ENCODE assay signal across 22 cellular contexts in genomic region chr1:15623435-15623834, GRCh38. TPM values are rescaled to one million over a fixed set of nuclear protein-coding genes. Genes with fewer than 3 reads are reported as not detected.
DNase-seq lines count a peak whose midpoint lies in the region; ATAC-seq, FAIRE-seq and TF ChIP-seq lines count a peak whose summit lies in the region.
"Had no signal": no experiment of that assay in that cellular context is flagged by ENCODE, and none has a peak within 500 bp of the region (broad histone marks: within the 10 kb centered on the region; RNA-seq: fewer than 3 reads in every experiment).

No MANE protein-coding gene starts in this region.

- ATAC-seq in HepG2 (no peak), right lobe of liver (no peak), gastrocnemius medialis (no peak)
- ATAC-seq: HCT116 had no signal

- CTCF ChIA-PET in HepG2 (lab: Yijun Ruan, JAX; ENCODE audit: low intra/inter-chr PET ratio, low total read pairs) = no interaction called here

- peaks cover 29% of the 10 kb centered on the region for H3K36me3 Mint-ChIP-seq in dendritic cell treated with granulocyte-macrophage colony-stimulating factor and Interleukin-4, amounts not matched to agents 40 ng/mL and 50 ng/mL, for 4 days (ENCODE audit: low read depth)
- H3K36me3 Mint-ChIP-seq in CD14-positive monocyte = peaks cover 20 to 27% of the 10 kb centered on the region in 2 donors

- no TSS peak for BruUV-seq in HepG2 (replicated peaks; lab: Mats Ljungman, UMichigan)

- POLR2A ChIA-PET in HepG2 (lab: Yijun Ruan, JAX) = interaction anchor here (1.1 kb wide), 1 partner anchor 10 kb away, joined by 3 read pairs; no protein-coding TSS in a partner anchor

- H3K9me3 ChIP-seq in HepG2 (ENCODE audit: low read length) = no peaks in the 10 kb centered on the region
- no peaks in the 10 kb centered on the region for H3K9me3 ChIP-seq in right lobe of liver
- H3K9me3 ChIP-seq in gastrocnemius medialis = no peaks in the 10 kb centered on the region
- H3K9me3 ChIP-seq: BLaER1 treated with 17β-estradiol and CSF1 and Interleukin-3, amounts not matched to agents 10 nM and 100 nM had no signal

- H3K4me3 ChIP-seq in HepG2 (replicated peaks in 1 of 3; ENCODE audit: insufficient read depth in 1 of 3, low read depth in 2 of 3, low read length in 3 of 3) (no peak overlapping the region), right lobe of liver (no peak overlapping the region), gastrocnemius medialis (no peak overlapping the region)
- H3K4me3 ChIP-seq: BLaER1 treated with 17β-estradiol and CSF1 and Interleukin-3, amounts not matched to agents 10 nM and 100 nM; GM23248 had no signal

- H3K4me2 ChIP-seq in HepG2 (ENCODE audit: low read depth, low read length) = no peak overlapping the region

- no peaks in the 10 kb centered on the region for H3K27me3 Mint-ChIP-seq in dendritic cell treated with granulocyte-macrophage colony-stimulating factor and Interleukin-4, amounts not matched to agents 40 ng/mL and 50 ng/mL, for 4 days
- H3K27me3 Mint-ChIP-seq in CD14-positive monocyte (ENCODE audit: low read depth in 3 of 3) = peaks cover 0 to 2% (median 0%) of the 10 kb centered on the region in 3 donors
- H3K27me3 Mint-ChIP-seq: B cell; CD4-positive, alpha-beta memory T cell had no signal

- in situ Hi-C loops in HepG2 (cut with HindIII; ENCODE audit: extremely low pct_ligation_motif_present, low pct_unique_long_range_greater_than_20kb) = no loop called here
- in situ Hi-C loops in gastrocnemius medialis (cut with MboI; ENCODE audit: low sequenced_read_pairs in 4 of 4) = no loop called here

- peak overlapping the region; percentile 5 for H3K27ac Mint-ChIP-seq in dendritic cell treated with granulocyte-macrophage colony-stimulating factor and Interleukin-4, amounts not matched to agents 40 ng/mL and 50 ng/mL, for 4 days
- peak overlapping the region in 1 of 7 donors; percentile 39 for H3K27ac Mint-ChIP-seq in CD14-positive monocyte
- H3K27ac Mint-ChIP-seq: H9, HFFc6 had no signal

- WGBS in HepG2 (ENCODE audit: low lambda C conversion rate) = 86% methylated on average over 6 of the region's 6 CpGs
- WGBS in right lobe of liver (ENCODE audit: insufficient coverage, low coverage, low lambda C conversion rate, missing lambda C conversion rate) = 63% methylated on average over 5 of the region's 6 CpGs

- H4K20me1 ChIP-seq in HepG2 (ENCODE audit: insufficient read depth, low read length) = peaks cover 86% of the 10 kb centered on the region

- no peaks in the 10 kb centered on the region for H3K9me3 Mint-ChIP-seq in dendritic cell treated with granulocyte-macrophage colony-stimulating factor and Interleukin-4, amounts not matched to agents 40 ng/mL and 50 ng/mL, for 4 days
- H3K9me3 Mint-ChIP-seq in CD14-positive monocyte = no peaks in the 10 kb centered on the region
- H3K9me3 Mint-ChIP-seq: CD4-positive, alpha-beta memory T cell; H9; HFFc6 had no signal

- H3K4me1 Mint-ChIP-seq in dendritic cell treated with granulocyte-macrophage colony-stimulating factor and Interleukin-4, amounts not matched to agents 40 ng/mL and 50 ng/mL, for 4 days (ENCODE audit: low read depth) = peaks cover 76% of the 10 kb centered on the region
- H3K4me1 Mint-ChIP-seq in CD14-positive monocyte = peaks cover 41% of the 10 kb centered on the region

- no peak for DNase-seq in HepG2 (ENCODE audit: low spot score)
- DNase-seq in right lobe of liver = no peak
- no peak for DNase-seq in gastrocnemius medialis
- DNase-seq in Kasumi-1 (lab: John Stamatoyannopoulos, UW) = no peak
- no peak for DNase-seq in medulla oblongata (ENCODE audit: extremely low spot score)
- no peak for DNase-seq in CD14-positive monocyte (ENCODE audit: low spot score)
- DNase-seq: CD4-positive, alpha-beta memory T cell; COR-L47; DMS153; DND-41; GM23248; H9; HFFc6 had no signal

- H3K9ac ChIP-seq in HepG2 (ENCODE audit: insufficient read depth, low read depth, low read length) = no peak overlapping the region
- H3K9ac ChIP-seq: BLaER1 treated with 17β-estradiol and CSF1 and Interleukin-3, amounts not matched to agents 10 nM and 100 nM; GM23248 had no signal

- peaks cover 93% of the 10 kb centered on the region for H3K79me2 ChIP-seq in HepG2 (ENCODE audit: insufficient read depth, low read length)

- intact Hi-C loops in HepG2 (cut with micrococcal nuclease; ENCODE audit: unreplicated experiment) = loop anchor here (10.0 kb wide), 1 partner anchor 61 kb away; the partner anchor contains the start of gene PLEKHM2
- intact Hi-C loops in right lobe of liver (cut with DNase I) = no loop called here
- intact Hi-C loops in dendritic cell treated with granulocyte-macrophage colony-stimulating factor and Interleukin-4, amounts not matched to agents 40 ng/mL and 50 ng/mL, for 4 days (cut with micrococcal nuclease) = no loop called here
- intact Hi-C loops in gastrocnemius medialis (cut with DNase I; ENCODE audit: low total_unique reads) = loop anchor here (10.0 kb wide), 1 partner anchor 211 kb away; no protein-coding TSS in a partner anchor
- intact Hi-C loops in CD14-positive monocyte (cut with micrococcal nuclease) = no loop called here

- TF ChIP-seq RAD21 in HepG2 (CRISPR knock-in tag; IDR thresholded peaks at IDR 0.05) = no peak

- FAIRE-seq in HepG2 (lab: Jason Lieb, UNC) = no peak
- FAIRE-seq: A204.1, G401.6, GM12892 had no signal

- H3K27me3 ChIP-seq in HepG2 (ENCODE audit: control insufficient read depth in 1 of 2, insufficient read depth in 2 of 2, low read length in 2 of 2) (no peaks in the 10 kb centered on the region), right lobe of liver (no peaks in the 10 kb centered on the region), gastrocnemius medialis (no peaks in the 10 kb centered on the region)
- H3K27me3 ChIP-seq: BLaER1 treated with 17β-estradiol and CSF1 and Interleukin-3, amounts not matched to agents 10 nM and 100 nM had no signal

- H2AFZ ChIP-seq in HepG2 (ENCODE audit: low read length) = no peak overlapping the region
- H2AFZ ChIP-seq: GM23248 had no signal

- TF ChIP-seq POLR2A in HepG2 (IDR thresholded peaks at IDR 0.05; ENCODE audit: insufficient read depth in 1 of 2, low read depth in 2 of 2, low read length in 2 of 2) (no peak), right lobe of liver (IDR thresholded peaks at IDR 0.05) (no peak), gastrocnemius medialis (IDR thresholded peaks at IDR 0.05) (no peak)

- H3K27ac ChIP-seq in HepG2 (ENCODE audit: extremely low read length, insufficient read depth, low read length) (no peak overlapping the region), right lobe of liver (no peak overlapping the region), gastrocnemius medialis (peak overlapping the region; percentile 93 to 98 (median 95))
- H3K27ac ChIP-seq: 22Rv1; BLaER1 treated with 17β-estradiol and CSF1 and Interleukin-3, amounts not matched to agents 10 nM and 100 nM; GM23248 had no signal

- no peak for TF ChIP-seq EP300 in HepG2 (IDR thresholded peaks at IDR 0.05; ENCODE audit: low read depth in 2 of 2, low read length in 2 of 2)
- no peak for TF ChIP-seq EP300 in HepG2 (CRISPR knock-in tag; IDR thresholded peaks at IDR 0.05; ENCODE audit: borderline replicate concordance)

- TF ChIP-seq CTCF in HepG2 (CRISPR knock-in tag; IDR thresholded peaks at IDR 0.05) (no peak), right lobe of liver (IDR thresholded peaks at IDR 0.05) (no peak), gastrocnemius medialis (IDR thresholded peaks at IDR 0.05 in 4 of 5, conservative IDR thresholded peaks at IDR 0.05 in 1 of 5) (no peak), CD14-positive monocyte (IDR thresholded peaks at IDR 0.05) (no peak)

- H3K4me1 ChIP-seq in HepG2 (ENCODE audit: insufficient read depth, low read length) = peaks cover 81% of the 10 kb centered on the region
- peaks cover 0 to 69% (median 27%) of the 10 kb centered on the region in 4 donors for H3K4me1 ChIP-seq in right lobe of liver
- H3K4me1 ChIP-seq in gastrocnemius medialis = peaks cover 91% of the 10 kb centered on the region in 2 donors

- H3K36me3 ChIP-seq in HepG2 (replicated peaks in 1 of 2; ENCODE audit: control insufficient read depth in 1 of 2, insufficient read depth in 2 of 2, low read length in 2 of 2) (peaks cover 11 to 37% of the 10 kb centered on the region in 2 experiments), right lobe of liver (peaks cover 0 to 20% (median 7%) of the 10 kb centered on the region in 4 donors), gastrocnemius medialis (no peaks in the 10 kb centered on the region)

- H3K4me3 Mint-ChIP-seq in dendritic cell treated with granulocyte-macrophage colony-stimulating factor and Interleukin-4, amounts not matched to agents 40 ng/mL and 50 ng/mL, for 4 days = no peak overlapping the region
- H3K4me3 Mint-ChIP-seq in CD14-positive monocyte = no peak overlapping the region
- H3K4me3 Mint-ChIP-seq: B cell, H9, HFFc6 had no signal

RNA-seq across cellular contexts. Expression of gene DDI2, which starts 6.2 kb away (rescaled TPM):
- total RNA-seq in HepG2 (2016; rRNA removed; fragmentation: Illumina TruSeq; extraction: Trizol) = 25.7 and 34.0 TPM in 2 replicates
- 5.9 and 7.5 TPM in 2 replicates for total RNA-seq in HepG2 (2016; cell fraction: cytosol; rRNA removed; fragmentation: Illumina TruSeq; extraction: Trizol; ENCODE audit: low read depth)
- 26.2 and 32.2 TPM in 2 replicates for total RNA-seq in HepG2 (2016; cell fraction: insoluble cytoplasmic fraction; rRNA removed; fragmentation: Illumina TruSeq; extraction: Trizol)
- total RNA-seq in HepG2 (2016; cell fraction: membrane; rRNA removed; fragmentation: Illumina TruSeq; extraction: Trizol) = 11.2 and 13.9 TPM in 2 replicates
- total RNA-seq in HepG2 (2016; cell fraction: nucleus; rRNA removed; fragmentation: Illumina TruSeq; extraction: Trizol) = 41.5 and 50.4 TPM in 2 replicates
- 8.5 and 10.1 TPM in 2 replicates for polyA plus RNA-seq in HepG2 (2011; rRNA removed)
- 5.5 and 7.7 TPM in 2 replicates for polyA plus RNA-seq in HepG2 (2011; cell fraction: cytosol; rRNA removed)
- polyA plus RNA-seq in HepG2 (2011; cell fraction: nucleus; rRNA removed) = 19.8 and 23.2 TPM in 2 replicates
- polyA plus RNA-seq in HepG2 (2012) = 19.5 and 23.0 TPM in 2 replicates
- 1.1 and 1.3 TPM in 2 replicates for polyA plus RNA-seq in HepG2 (2016; cell fraction: cytosol; fragmentation: Illumina TruSeq; extraction: Trizol; ENCODE audit: low read depth)
- polyA plus RNA-seq in HepG2 (2016; cell fraction: insoluble cytoplasmic fraction; fragmentation: Illumina TruSeq; extraction: Trizol; ENCODE audit: low read depth) = 22.9 and 23.8 TPM in 2 replicates
- polyA plus RNA-seq in HepG2 (2016; cell fraction: membrane; fragmentation: Illumina TruSeq; extraction: Trizol; ENCODE audit: low read depth) = 2.7 and 3.3 TPM in 2 replicates
- polyA plus RNA-seq in HepG2 (2016; cell fraction: nucleus; fragmentation: Illumina TruSeq; extraction: Trizol; ENCODE audit: insufficient read depth, low read depth) = 23.7 and 25.3 TPM in 2 replicates
- polyA minus RNA-seq in HepG2 (2011; rRNA and poly(A)+ RNA removed; ENCODE audit: low replicate concordance) = 38.4 and 51.6 TPM in 2 replicates
- polyA minus RNA-seq in HepG2 (2011; cell fraction: cytosol; rRNA and poly(A)+ RNA removed) = 15.5 and 15.8 TPM in 2 replicates
- 118 and 145 TPM in 2 replicates for polyA minus RNA-seq in HepG2 (2011; cell fraction: nucleus; rRNA and poly(A)+ RNA removed)
- total RNA-seq in right lobe of liver = 10 to 100 TPM; 24.9 to 70.0 (median 42.9) TPM
- total RNA-seq in gastrocnemius medialis = 10 to 100 TPM; 19.0 to 86.7 (median 34.2) TPM
- 1 to 10 TPM; 2.5 to 3.2 TPM for polyA plus RNA-seq in CD14-positive monocyte

RNA-seq across cellular contexts. Expression of gene AGMAT, which starts 38.6 kb away (rescaled TPM):
- 174 and 216 TPM in 2 replicates for total RNA-seq in HepG2 (2016; rRNA removed; fragmentation: Illumina TruSeq; extraction: Trizol)
- total RNA-seq in HepG2 (2016; cell fraction: cytosol; rRNA removed; fragmentation: Illumina TruSeq; extraction: Trizol; ENCODE audit: low read depth) = 22.0 and 25.2 TPM in 2 replicates
- total RNA-seq in HepG2 (2016; cell fraction: insoluble cytoplasmic fraction; rRNA removed; fragmentation: Illumina TruSeq; extraction: Trizol) = 174 and 209 TPM in 2 replicates
- total RNA-seq in HepG2 (2016; cell fraction: membrane; rRNA removed; fragmentation: Illumina TruSeq; extraction: Trizol) = 86.5 and 94.9 TPM in 2 replicates
- 61.7 and 71.0 TPM in 2 replicates for total RNA-seq in HepG2 (2016; cell fraction: nucleus; rRNA removed; fragmentation: Illumina TruSeq; extraction: Trizol)
- polyA plus RNA-seq in HepG2 (2011; rRNA removed) = 52.6 and 59.1 TPM in 2 replicates
- 56.4 and 64.1 TPM in 2 replicates for polyA plus RNA-seq in HepG2 (2011; cell fraction: cytosol; rRNA removed)
- polyA plus RNA-seq in HepG2 (2011; cell fraction: nucleus; rRNA removed) = 19.8 and 21.4 TPM in 2 replicates
- polyA plus RNA-seq in HepG2 (2012) = 42.6 and 66.8 TPM in 2 replicates
- polyA plus RNA-seq in HepG2 (2016; cell fraction: cytosol; fragmentation: Illumina TruSeq; extraction: Trizol; ENCODE audit: low read depth) = 17.9 and 21.4 TPM in 2 replicates
- polyA plus RNA-seq in HepG2 (2016; cell fraction: insoluble cytoplasmic fraction; fragmentation: Illumina TruSeq; extraction: Trizol; ENCODE audit: low read depth) = 174 and 175 TPM in 2 replicates
- 49.4 and 51.3 TPM in 2 replicates for polyA plus RNA-seq in HepG2 (2016; cell fraction: membrane; fragmentation: Illumina TruSeq; extraction: Trizol; ENCODE audit: low read depth)
- polyA plus RNA-seq in HepG2 (2016; cell fraction: nucleus; fragmentation: Illumina TruSeq; extraction: Trizol; ENCODE audit: insufficient read depth, low read depth) = 65.8 and 75.1 TPM in 2 replicates
- 29.8 and 85.0 TPM in 2 replicates for polyA minus RNA-seq in HepG2 (2011; rRNA and poly(A)+ RNA removed; ENCODE audit: low replicate concordance)
- polyA minus RNA-seq in HepG2 (2011; cell fraction: cytosol; rRNA and poly(A)+ RNA removed) = 46.5 and 48.4 TPM in 2 replicates
- polyA minus RNA-seq in HepG2 (2011; cell fraction: nucleus; rRNA and poly(A)+ RNA removed) = 22.0 and 23.9 TPM in 2 replicates
- 10 to 100 TPM; 49.4 to 79.9 (median 66.1) TPM for total RNA-seq in right lobe of liver
- 1 to 10 TPM in 3 of 4 donors, under 1 TPM in 1; 0.85 to 2.6 (median 2.0) TPM for total RNA-seq in gastrocnemius medialis
- not detected for polyA plus RNA-seq in CD14-positive monocyte
- total RNA-seq: H4 had no signal

Comparison
In these comparisons a context has a peak if more than half of its experiments do, and no peak if none do; other contexts are left out.
1. intact Hi-C loops: an anchor here in HepG2 (10.0 kb wide) and gastrocnemius medialis (10.0 kb wide); none called in right lobe of liver, dendritic cell treated with granulocyte-macrophage colony-stimulating factor and Interleukin-4, amounts not matched to agents 40 ng/mL and 50 ng/mL, for 4 days and CD14-positive monocyte.
2. H3K27ac ChIP-seq: peak in gastrocnemius medialis (4 of 4); none in HepG2 (single experiment) and right lobe of liver (0 of 3).
3. RNA of gene AGMAT, which starts 38.6 kb away (total RNA-seq): 22.0 to 216 TPM in HepG2 and 49.4 to 79.9 TPM in right lobe of liver; 0.85 to 2.6 TPM in gastrocnemius medialis; every median in the first group is over 4 times any median in the second.